13 cellular contexts compared by ENCODE assay signal in genomic region chr17:55705847-55706246, GRCh38. TPM values are rescaled to one million over a fixed set of nuclear protein-coding genes. Genes with fewer than 3 reads are reported as not detected.
DNase-seq lines count a peak whose midpoint lies in the region; ATAC-seq and TF ChIP-seq lines count a peak whose summit lies in the region.
"Had no signal": no experiment of that assay in that cellular context is flagged by ENCODE, and none has a peak within 500 bp of the region (broad histone marks: within the 10 kb centered on the region; RNA-seq: fewer than 3 reads in every experiment).

No MANE protein-coding gene starts in this region.

- H3F3A ChIP-seq in PC-9 (ENCODE audit: insufficient read depth, low read depth) = 0 out of 2 replicates have a peak, but pooled peaks cover 5% of the 10 kb centered on the region

- no peak overlapping the region for H3K27ac Mint-ChIP-seq in osteocyte (ENCODE audit: unreplicated experiment)
- H3K27ac Mint-ChIP-seq: activated naive CD8-positive, alpha-beta T cell treated with anti-CD3 and anti-CD28 coated beads, Interleukin-2, amount 50 U/mL, for 24 hours; stimulated activated memory B cell treated with anti-CD40 and anti-IgM and Interleukin-4, amounts not matched to agents 10 μg/mL and 1 μg/mL and 100 μg/mL, for 72 hours had no signal

- TF ChIP-seq CTCF in C4-2B (conservative IDR thresholded peaks at IDR 0.05) (no peak), PC-9 (conservative IDR thresholded peaks at IDR 0.05) (no peak), osteocyte (IDR thresholded peaks at IDR 0.05) (no peak)

- POLR2A ChIA-PET in PC-9 (lab: Charles Lee; ENCODE audit: unreplicated experiment) = no interaction called here

- H3K4me2 ChIP-seq in PC-9 = peak overlapping the region; percentile 31

- peaks cover 4% of the 10 kb centered on the region for H3K9me3 Mint-ChIP-seq in osteocyte (ENCODE audit: unreplicated experiment)

- H3K27ac ChIP-seq in C4-2B (peak overlapping the region; percentile 36; the same call in 1 of the 2 replicates), PC-9 (no peak overlapping the region)
- H3K27ac ChIP-seq: left lung had no signal

- DNase-seq in PC-9 (peak in 1 of 2 experiments; percentile 78), osteocyte (ENCODE audit: extremely low spot score, unreplicated experiment) (no peak), RPMI8226 (no peak)
- DNase-seq in activated CD4-positive, alpha-beta T cell treated with anti-CD3 and anti-CD28 coated beads for 48 hours = no peak
- no peak for DNase-seq in effector CD4-positive, alpha-beta T cell
- DNase-seq: activated naive CD8-positive, alpha-beta T cell treated with anti-CD3 and anti-CD28 coated beads, Interleukin-2, amount 50 U/mL, for 24 hours; left lung had no signal

- no peaks in the 10 kb centered on the region for H4K20me1 ChIP-seq in PC-9 (ENCODE audit: insufficient read depth)

- no TSS peak for BruUV-seq in PC-9 (replicated peaks; lab: Mats Ljungman, UMichigan)

- intact Hi-C loops in PC-9 (cut with micrococcal nuclease; ENCODE audit: unreplicated experiment) = no loop called here

- H3K4me1 Mint-ChIP-seq in osteocyte (ENCODE audit: unreplicated experiment) = peaks cover 4% of the 10 kb centered on the region
- H3K4me1 Mint-ChIP-seq: activated naive CD8-positive, alpha-beta T cell treated with anti-CD3 and anti-CD28 coated beads, Interleukin-2, amount 50 U/mL, for 24 hours; stimulated activated memory B cell treated with anti-CD40 and anti-IgM and Interleukin-4, amounts not matched to agents 10 μg/mL and 1 μg/mL and 100 μg/mL, for 72 hours had no signal

- no peaks in the 10 kb centered on the region for H3K36me3 ChIP-seq in PC-9 (ENCODE audit: low read depth)
- H3K36me3 ChIP-seq: left lung had no signal

- peaks cover 11% of the 10 kb centered on the region; the same call in 1 of the 2 replicates for H3K27me3 ChIP-seq in PC-9 (ENCODE audit: insufficient read depth, low read depth)
- H3K27me3 ChIP-seq: left lung had no signal

- H3K4me3 Mint-ChIP-seq in osteocyte (ENCODE audit: unreplicated experiment) = no peak overlapping the region
- H3K4me3 Mint-ChIP-seq: activated naive CD8-positive, alpha-beta T cell treated with anti-CD3 and anti-CD28 coated beads, Interleukin-2, amount 50 U/mL, for 24 hours; stimulated activated memory B cell treated with anti-CD40 and anti-IgM and Interleukin-4, amounts not matched to agents 10 μg/mL and 1 μg/mL and 100 μg/mL, for 72 hours had no signal

- peaks cover 43% of the 10 kb centered on the region for H3K27me3 Mint-ChIP-seq in osteocyte (ENCODE audit: unreplicated experiment)

- H3K4me1 ChIP-seq in PC-9 (replicated peaks; ENCODE audit: insufficient read depth) = peaks cover 32% of the 10 kb centered on the region

- H3K9me2 ChIP-seq in PC-9 (ENCODE audit: insufficient read depth) = no peaks in the 10 kb centered on the region

- H3K79me2 ChIP-seq in PC-9 (ENCODE audit: low read depth) = no peaks in the 10 kb centered on the region

- no peak overlapping the region for H2AFZ ChIP-seq in PC-9

- H3K9me3 ChIP-seq in PC-9 (ENCODE audit: insufficient read depth, low read depth) = no peaks in the 10 kb centered on the region

- no peaks in the 10 kb centered on the region for H3K36me3 Mint-ChIP-seq in osteocyte (ENCODE audit: unreplicated experiment)
- H3K36me3 Mint-ChIP-seq: stimulated activated memory B cell treated with anti-CD40 and anti-IgM and Interleukin-4, amounts not matched to agents 10 μg/mL and 1 μg/mL and 100 μg/mL, for 72 hours had no signal

- ATAC-seq in GM18907 (IDR thresholded peaks at IDR 0.05; ENCODE audit: unreplicated experiment) (peak; percentile 62), HG03066 (IDR thresholded peaks at IDR 0.05; ENCODE audit: low read depth, unreplicated experiment) (peak; percentile 52)
- ATAC-seq: activated naive CD8-positive, alpha-beta T cell treated with anti-CD3 and anti-CD28 coated beads, Interleukin-2, amount 50 U/mL, for 24 hours; left lung; stimulated activated memory B cell treated with anti-CD40 and anti-IgM and Interleukin-4, amounts not matched to agents 10 μg/mL and 1 μg/mL and 100 μg/mL, for 72 hours had no signal

- CTCF ChIA-PET in PC-9 (lab: Charles Lee) = no interaction called here

- no peak overlapping the region for H3K4me3 ChIP-seq in PC-9
- H3K4me3 ChIP-seq: left lung had no signal

RNA-seq across cellular contexts. Expression of gene TMEM100, which starts 16.8 kb away (rescaled TPM):
- total RNA-seq in PC-9 (2021) = not detected in 2 replicates
- 3.3 and 3.4 TPM in 2 replicates for total RNA-seq in osteocyte
- total RNA-seq: G401; T-helper 1 cell treated with Interleukin-12 subunit alpha and Interleukin-12 subunit beta and Interleukin-4 antibody, amounts not matched to agents 30 ng/mL and 1 ng/mL, for 36 hours had no signal

RNA-seq across cellular contexts. Expression of gene PCTP, which starts 45.0 kb away (rescaled TPM):
- 16.0 and 17.3 TPM in 2 replicates for total RNA-seq in PC-9 (2021)
- 7.7 and 8.4 TPM in 2 replicates for total RNA-seq in osteocyte
